1 cellular context compared by ENCODE assay signal in the genomic region with DNA sequence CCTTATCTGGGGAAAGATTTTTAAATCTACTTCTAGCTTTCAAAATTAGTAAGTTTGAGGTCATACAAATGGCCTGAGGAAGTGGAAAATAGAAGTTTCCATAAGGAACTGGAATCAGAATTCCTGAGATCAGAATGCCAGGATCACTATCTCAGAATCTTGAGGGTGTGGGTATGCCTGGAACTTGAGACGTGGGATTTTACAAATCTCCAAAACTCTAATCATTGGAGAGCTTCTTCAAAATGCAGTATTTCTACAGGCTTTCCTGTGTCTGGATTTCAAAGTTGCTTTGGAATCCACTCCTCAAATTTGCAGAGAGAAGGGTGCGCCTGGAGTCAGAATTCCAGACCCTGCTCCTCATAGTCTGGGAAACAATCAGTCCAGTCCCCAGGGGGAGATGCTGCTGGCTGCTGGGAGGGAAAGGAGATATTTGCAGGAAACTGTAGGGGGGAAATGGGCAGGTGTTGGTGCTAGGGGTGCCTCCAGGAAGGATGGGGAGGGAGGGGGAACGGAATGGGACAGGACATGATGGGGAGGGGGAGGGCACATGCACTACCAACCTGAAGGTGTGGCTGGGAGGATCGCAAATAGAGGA.
A peak's percentile ranks its signal among the peaks of the same experiment; 100 is the strongest.
TF ChIP-seq lines count a peak whose summit lies in the region.

No MANE protein-coding gene starts in this region.

TF ChIP-seq in GM12878, 131 proteins besides CTCF, POLR2A, EP300 and RAD21:
- TF ChIP-seq, protein P1, sequence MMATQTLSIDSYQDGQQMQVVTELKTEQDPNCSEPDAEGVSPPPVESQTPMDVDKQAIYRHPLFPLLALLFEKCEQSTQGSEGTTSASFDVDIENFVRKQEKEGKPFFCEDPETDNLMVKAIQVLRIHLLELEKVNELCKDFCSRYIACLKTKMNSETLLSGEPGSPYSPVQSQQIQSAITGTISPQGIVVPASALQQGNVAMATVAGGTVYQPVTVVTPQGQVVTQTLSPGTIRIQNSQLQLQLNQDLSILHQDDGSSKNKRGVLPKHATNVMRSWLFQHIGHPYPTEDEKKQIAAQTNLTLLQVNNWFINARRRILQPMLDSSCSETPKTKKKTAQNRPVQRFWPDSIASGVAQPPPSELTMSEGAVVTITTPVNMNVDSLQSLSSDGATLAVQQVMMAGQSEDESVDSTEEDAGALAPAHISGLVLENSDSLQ (IDR thresholded peaks at IDR 0.05): no peak
- TF ChIP-seq, protein P2, sequence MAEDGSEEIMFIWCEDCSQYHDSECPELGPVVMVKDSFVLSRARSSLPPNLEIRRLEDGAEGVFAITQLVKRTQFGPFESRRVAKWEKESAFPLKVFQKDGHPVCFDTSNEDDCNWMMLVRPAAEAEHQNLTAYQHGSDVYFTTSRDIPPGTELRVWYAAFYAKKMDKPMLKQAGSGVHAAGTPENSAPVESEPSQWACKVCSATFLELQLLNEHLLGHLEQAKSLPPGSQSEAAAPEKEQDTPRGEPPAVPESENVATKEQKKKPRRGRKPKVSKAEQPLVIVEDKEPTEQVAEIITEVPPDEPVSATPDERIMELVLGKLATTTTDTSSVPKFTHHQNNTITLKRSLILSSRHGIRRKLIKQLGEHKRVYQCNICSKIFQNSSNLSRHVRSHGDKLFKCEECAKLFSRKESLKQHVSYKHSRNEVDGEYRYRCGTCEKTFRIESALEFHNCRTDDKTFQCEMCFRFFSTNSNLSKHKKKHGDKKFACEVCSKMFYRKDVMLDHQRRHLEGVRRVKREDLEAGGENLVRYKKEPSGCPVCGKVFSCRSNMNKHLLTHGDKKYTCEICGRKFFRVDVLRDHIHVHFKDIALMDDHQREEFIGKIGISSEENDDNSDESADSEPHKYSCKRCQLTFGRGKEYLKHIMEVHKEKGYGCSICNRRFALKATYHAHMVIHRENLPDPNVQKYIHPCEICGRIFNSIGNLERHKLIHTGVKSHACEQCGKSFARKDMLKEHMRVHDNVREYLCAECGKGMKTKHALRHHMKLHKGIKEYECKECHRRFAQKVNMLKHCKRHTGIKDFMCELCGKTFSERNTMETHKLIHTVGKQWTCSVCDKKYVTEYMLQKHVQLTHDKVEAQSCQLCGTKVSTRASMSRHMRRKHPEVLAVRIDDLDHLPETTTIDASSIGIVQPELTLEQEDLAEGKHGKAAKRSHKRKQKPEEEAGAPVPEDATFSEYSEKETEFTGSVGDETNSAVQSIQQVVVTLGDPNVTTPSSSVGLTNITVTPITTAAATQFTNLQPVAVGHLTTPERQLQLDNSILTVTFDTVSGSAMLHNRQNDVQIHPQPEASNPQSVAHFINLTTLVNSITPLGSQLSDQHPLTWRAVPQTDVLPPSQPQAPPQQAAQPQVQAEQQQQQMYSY (CRISPR knock-in tag; IDR thresholded peaks at IDR 0.05): no peak
- TF ChIP-seq NFXL1 (IDR thresholded peaks at IDR 0.05; ENCODE audit: borderline replicate concordance): no peak
- no peak for TF ChIP-seq CBX5 (IDR thresholded peaks at IDR 0.05; ENCODE audit: low read depth)
- no peak for TF ChIP-seq HCFC1 (IDR thresholded peaks at IDR 0.05; ENCODE audit: low read length)
- TF ChIP-seq BCL11A (IDR thresholded peaks at IDR 0.05; ENCODE audit: low read depth, low read length): no peak
- 0 out of 2 replicates have a peak, but pooled peaks have one; percentile 12 for TF ChIP-seq IKZF1 (conservative IDR thresholded peaks at IDR 0.05)
